ENCODE assay signal across 8 cellular contexts in genomic region chr19:34345934-34346333, GRCh38. TPM values are rescaled to one million over a fixed set of nuclear protein-coding genes. Genes with fewer than 3 reads are reported as not detected.
DNase-seq lines count a peak whose midpoint lies in the region; ATAC-seq, FAIRE-seq and TF ChIP-seq lines count a peak whose summit lies in the region.

No MANE protein-coding gene starts in this region.

- no peaks in the 10 kb centered on the region for H3K79me2 ChIP-seq in trophoblast cell (ENCODE audit: control insufficient read depth, insufficient read depth, low read length, poor library complexity)

- H2BK12ac ChIP-seq in trophoblast cell (ENCODE audit: low read length): no peak overlapping the region

- no peak overlapping the region for H2AK5ac ChIP-seq in trophoblast cell (ENCODE audit: low read length)

- no peak for FAIRE-seq in RCC 7860 (lab: Jason Lieb, UNC)

- H3K18ac ChIP-seq in trophoblast cell (ENCODE audit: low read length): no peak overlapping the region

- no peak overlapping the region for H4K8ac ChIP-seq in trophoblast cell (ENCODE audit: low read depth, low read length)

- no peak overlapping the region for H2BK120ac ChIP-seq in trophoblast cell (ENCODE audit: insufficient read depth, low read length, poor library complexity)

- H3K9me3 ChIP-seq in trophoblast cell (ENCODE audit: insufficient read depth, low read depth, low read length) (peaks cover 2% of the 10 kb centered on the region), vagina (no peaks in the 10 kb centered on the region)

- H4K12ac ChIP-seq in trophoblast cell (ENCODE audit: low read depth, low read length): no peak overlapping the region

- no peak for TF ChIP-seq POLR2A in vagina (IDR thresholded peaks at IDR 0.05)

- DNase-seq in DMS 273 treated with DMSO at 0.1 percent for 48 hours (lab: John Stamatoyannopoulos, UW) (peak; percentile 50), KBM-7 (peak; percentile 65), RCC 7860 (ENCODE audit: low spot score) (peak; percentile 20), foreskin keratinocyte (peak; percentile 31 to 60), trophoblast cell (peak; percentile 84 to 94), vagina (ENCODE audit: extremely low spot score in 2 of 2) (no peak)
- DNase-seq in activated effector memory CD4-positive, alpha-beta T cell treated with Interleukin-2 at 50 U/mL for 16 hours: peak; percentile 55

- H3K27ac ChIP-seq in foreskin keratinocyte: no peak overlapping the region
- no peak overlapping the region for H3K27ac ChIP-seq in trophoblast cell (ENCODE audit: low read depth, low read length)
- no peak overlapping the region for H3K27ac ChIP-seq in vagina

- no peak overlapping the region for H3K4me3 ChIP-seq in trophoblast cell (ENCODE audit: low read depth, low read length)
- no peak overlapping the region for H3K4me3 ChIP-seq in vagina

- H4K91ac ChIP-seq in trophoblast cell (ENCODE audit: low read depth, low read length): no peak overlapping the region

- no peaks in the 10 kb centered on the region for H3K4me1 ChIP-seq in foreskin keratinocyte
- no peaks in the 10 kb centered on the region for H3K4me1 ChIP-seq in trophoblast cell (ENCODE audit: control insufficient read depth in 1 of 2, insufficient read depth in 2 of 2, low read length in 2 of 2)
- H3K4me1 ChIP-seq in vagina: no peaks in the 10 kb centered on the region

- in situ Hi-C loops in KBM-7 (cut with MboI; ENCODE audit: low pct_unique_long_range_greater_than_20kb, low sequenced_read_pairs): no loop called here

- no peak overlapping the region for H2BK5ac ChIP-seq in trophoblast cell (ENCODE audit: low read depth, low read length, poor library complexity)

- no peak overlapping the region for H3K4me2 ChIP-seq in trophoblast cell (ENCODE audit: low read length)

- no peak overlapping the region for H3K9ac ChIP-seq in trophoblast cell (ENCODE audit: low read length)

- no peaks in the 10 kb centered on the region for H3K79me1 ChIP-seq in trophoblast cell (ENCODE audit: low read length)

- no peak overlapping the region for H3K23ac ChIP-seq in trophoblast cell (ENCODE audit: low read length)

- H2AFZ ChIP-seq in trophoblast cell (ENCODE audit: insufficient read depth, low read length, poor library complexity): no peak overlapping the region

- TF ChIP-seq CTCF in foreskin keratinocyte (conservative IDR thresholded peaks at IDR 0.05) (peak; percentile 93), vagina (IDR thresholded peaks at IDR 0.05) (peak; percentile 17 to 25 (median 23))

- WGBS in trophoblast cell (ENCODE audit: extremely low coverage, insufficient coverage, insufficient read length): no CpG with 5 or more reads among the region's 7 CpGs

- intact Hi-C loops in vagina (cut with DNase I): loop anchor here (10.0 kb wide), 1 partner anchor 81 kb away; no protein-coding TSS in a partner anchor

- no peak overlapping the region for H3K14ac ChIP-seq in trophoblast cell (ENCODE audit: low read length)

- no peaks in the 10 kb centered on the region for H3K27me3 ChIP-seq in foreskin keratinocyte
- H3K27me3 ChIP-seq in trophoblast cell (ENCODE audit: insufficient read depth, low read length): no peaks in the 10 kb centered on the region
- no peaks in the 10 kb centered on the region for H3K27me3 ChIP-seq in vagina

- no peak overlapping the region for H3K4ac ChIP-seq in trophoblast cell (ENCODE audit: low read depth, low read length)

- ATAC-seq in foreskin keratinocyte (peak; percentile 88), HG02885 (IDR thresholded peaks at IDR 0.05; ENCODE audit: poor library complexity, unreplicated experiment) (no peak)

- H3K36me3 ChIP-seq in trophoblast cell (ENCODE audit: control insufficient read depth in 1 of 2, insufficient read depth in 2 of 2, low read length in 2 of 2) (peaks cover 32 to 33% of the 10 kb centered on the region in 2 experiments), vagina (peaks cover 0 to 55% of the 10 kb centered on the region in 2 donors)

RNA-seq across cellular contexts. Expression of gene GPI, which starts 19.1 kb away (rescaled TPM):
- total RNA-seq in foreskin keratinocyte (192 and 196 TPM in 2 replicates), vagina (201 TPM)
- polyA plus RNA-seq in foreskin keratinocyte: 156 and 169 TPM in 2 replicates
- 83.4 and 84.5 TPM in 2 replicates for polyA plus RNA-seq in trophoblast cell (2013)

RNA-seq across cellular contexts. Expression of gene PDCD2L, which starts 58.3 kb away (rescaled TPM):
- total RNA-seq in foreskin keratinocyte (21.2 and 23.8 TPM in 2 replicates), vagina (10.8 TPM)
- polyA plus RNA-seq in foreskin keratinocyte: 21.0 and 24.7 TPM in 2 replicates
- polyA plus RNA-seq in trophoblast cell (2013): 18.1 and 19.0 TPM in 2 replicates

Comparison
In these comparisons a context has a peak if more than half of its experiments do, and no peak if none do; other contexts are left out.
1. DNase-seq: peak in DMS 273 treated with DMSO at 0.1 percent for 48 hours (single experiment), KBM-7 (single experiment), RCC 7860 (single experiment), activated effector memory CD4-positive, alpha-beta T cell treated with Interleukin-2 at 50 U/mL for 16 hours (single experiment), foreskin keratinocyte (2 of 2) and trophoblast cell (2 of 2); none in vagina (0 of 2).